ENCODE assay signal across 8 cellular contexts in the genomic region with DNA sequence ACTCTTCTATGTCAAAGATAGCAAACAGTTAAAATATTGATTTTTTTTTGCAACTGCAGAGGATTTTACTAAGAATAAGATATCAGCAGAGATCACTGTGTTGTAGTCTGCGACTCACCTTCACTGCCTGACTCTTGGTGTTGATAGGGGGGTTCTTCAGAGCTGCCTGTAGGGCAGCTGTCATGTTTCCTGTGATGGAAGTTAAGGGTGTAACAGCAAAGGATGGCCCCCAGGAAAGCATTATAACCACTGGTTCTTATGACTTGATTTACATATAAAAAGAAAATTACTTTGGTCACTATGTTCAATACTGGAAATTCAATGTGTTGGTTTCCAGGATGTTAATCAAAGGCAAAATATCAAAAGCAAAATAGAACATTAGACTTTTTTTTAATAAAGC. TPM values are rescaled to one million over a fixed set of nuclear protein-coding genes. Genes with fewer than 3 reads are reported as not detected.
DNase-seq lines count a peak whose midpoint lies in the region; ATAC-seq and TF ChIP-seq lines count a peak whose summit lies in the region.

No MANE protein-coding gene starts in this region.

- H3K9me3 ChIP-seq in MM.1S (replicated peaks; ENCODE audit: insufficient read depth, low read length): no peaks in the 10 kb centered on the region
- no peaks in the 10 kb centered on the region for H3K9me3 ChIP-seq in ectodermal cell (ENCODE audit: control insufficient read depth, low read length)
- no peaks in the 10 kb centered on the region for H3K9me3 ChIP-seq in parathyroid adenoma (ENCODE audit: control insufficient read depth, low read length)

- no peak overlapping the region for H2AFZ ChIP-seq in MM.1S (ENCODE audit: low read length)
- no peak overlapping the region for H2AFZ ChIP-seq in parathyroid adenoma

- WGBS in ectodermal cell, 2 experiments: 71 to 75% methylated on average over 1 of the region's 1 CpG

- H3K4me2 ChIP-seq in MM.1S (ENCODE audit: low read depth, low read length) (peak overlapping the region; percentile 73), parathyroid adenoma (ENCODE audit: low read length) (peak overlapping the region; percentile 14)

- peaks cover 21% of the 10 kb centered on the region for H3F3A ChIP-seq in MM.1S (ENCODE audit: insufficient read depth, low read length)

- H3K27ac ChIP-seq in MM.1S (ENCODE audit: low read length) (no peak overlapping the region), ectodermal cell (ENCODE audit: insufficient read depth, low read depth, low read length, poor library complexity, severe bottlenecking) (no peak overlapping the region), parathyroid adenoma (no peak overlapping the region)

- peak overlapping the region; percentile 91 for H3K4me3 ChIP-seq in MM.1S (ENCODE audit: low read length)
- peak overlapping the region; percentile 89 for H3K4me3 ChIP-seq in ectodermal cell (ENCODE audit: insufficient read depth, low read depth, low read length)
- H3K4me3 ChIP-seq in parathyroid adenoma (ENCODE audit: low read depth, low read length): no peak overlapping the region

- H3K79me2 ChIP-seq in MM.1S (ENCODE audit: low read length) (peaks cover 72% of the 10 kb centered on the region), parathyroid adenoma (no peaks in the 10 kb centered on the region)

- TF ChIP-seq CTCF in MM.1S (IDR thresholded peaks at IDR 0.05; ENCODE audit: low read length) (no peak), parathyroid adenoma (IDR thresholded peaks at IDR 0.05) (no peak)

- DNase-seq in EL: peak; percentile 29
- DNase-seq in MM.1S: peak; percentile 27
- no peak for DNase-seq in NCI-H146 treated with DMSO at 0.1 percent for 48 hours (lab: John Stamatoyannopoulos, UW; ENCODE audit: unreplicated experiment)
- no peak for DNase-seq in inferior parietal cortex (ENCODE audit: extremely low spot score)

- H3K27me3 ChIP-seq in MM.1S (replicated peaks; ENCODE audit: insufficient read depth, low read length) (no peaks in the 10 kb centered on the region), ectodermal cell (ENCODE audit: control insufficient read depth, insufficient read depth, low read length, poor library complexity, severe bottlenecking) (peaks cover 16% of the 10 kb centered on the region), parathyroid adenoma (ENCODE audit: control insufficient read depth, insufficient read depth, low read length) (no peaks in the 10 kb centered on the region)

- H3K36me3 ChIP-seq in MM.1S (replicated peaks; ENCODE audit: insufficient read depth, low read length) (peaks cover 25% of the 10 kb centered on the region; the same call in 1 of the 2 replicates), ectodermal cell (ENCODE audit: control insufficient read depth, insufficient read depth, low read length) (peaks cover 18% of the 10 kb centered on the region), parathyroid adenoma (ENCODE audit: control insufficient read depth, insufficient read depth, low read length) (no peaks in the 10 kb centered on the region)

- ATAC-seq in GM21515 (IDR thresholded peaks at IDR 0.05; ENCODE audit: unreplicated experiment) (no peak), GM18867 (IDR thresholded peaks at IDR 0.05; ENCODE audit: unreplicated experiment) (no peak)

- H3K4me1 ChIP-seq in MM.1S (ENCODE audit: low read length): peaks cover 35% of the 10 kb centered on the region
- peaks cover 17% of the 10 kb centered on the region for H3K4me1 ChIP-seq in ectodermal cell (ENCODE audit: control insufficient read depth, insufficient read depth, low read length)
- no peaks in the 10 kb centered on the region for H3K4me1 ChIP-seq in parathyroid adenoma

- H3K9me2 ChIP-seq in MM.1S (replicated peaks; ENCODE audit: insufficient read depth, low read length): no peaks in the 10 kb centered on the region

- H3K9ac ChIP-seq in MM.1S (ENCODE audit: low read length): peak overlapping the region; percentile 82; the same call in 1 of the 2 replicates
- H3K9ac ChIP-seq in parathyroid adenoma: no peak overlapping the region

- peaks cover 5% of the 10 kb centered on the region; the same call in 1 of the 2 replicates for H4K20me1 ChIP-seq in MM.1S (ENCODE audit: insufficient read depth, low read length)

RNA-seq across cellular contexts. Expression of gene ARPC5, which starts 2.6 kb away (rescaled TPM):
- polyA plus RNA-seq in ectodermal cell (2013, experiment 1 of 4): 143 TPM
- 140 TPM for polyA plus RNA-seq in ectodermal cell (2013, experiment 2 of 4)
- polyA plus RNA-seq in ectodermal cell (2013, experiment 3 of 4): 125 TPM
- polyA plus RNA-seq in ectodermal cell (2013, experiment 4 of 4): 124 TPM

RNA-seq across cellular contexts. Expression of gene APOBEC4, which starts 20.2 kb away (rescaled TPM):
- polyA plus RNA-seq in ectodermal cell (2013, experiment 1 of 4): not detected
- not detected for polyA plus RNA-seq in ectodermal cell (2013, experiment 2 of 4)
- not detected for polyA plus RNA-seq in ectodermal cell (2013, experiment 3 of 4)
- polyA plus RNA-seq in ectodermal cell (2013, experiment 4 of 4): not detected

RNA-seq across cellular contexts. Expression of gene NCF2, which starts 42.7 kb away (rescaled TPM):
- polyA plus RNA-seq in ectodermal cell (2013, experiment 1 of 4): not detected
- polyA plus RNA-seq in ectodermal cell (2013, experiment 2 of 4): not detected
- polyA plus RNA-seq in ectodermal cell (2013, experiment 3 of 4): not detected
- polyA plus RNA-seq in ectodermal cell (2013, experiment 4 of 4): not detected

Comparison
In these comparisons a context has a peak if more than half of its experiments do, and no peak if none do; other contexts are left out.
1. DNase-seq: peak in EL (single experiment) and MM.1S (single experiment); none in NCI-H146 treated with DMSO at 0.1 percent for 48 hours (single experiment) and inferior parietal cortex (single experiment).